Comparison of ENCODE assay signal across 37 cellular contexts in the genomic region with DNA sequence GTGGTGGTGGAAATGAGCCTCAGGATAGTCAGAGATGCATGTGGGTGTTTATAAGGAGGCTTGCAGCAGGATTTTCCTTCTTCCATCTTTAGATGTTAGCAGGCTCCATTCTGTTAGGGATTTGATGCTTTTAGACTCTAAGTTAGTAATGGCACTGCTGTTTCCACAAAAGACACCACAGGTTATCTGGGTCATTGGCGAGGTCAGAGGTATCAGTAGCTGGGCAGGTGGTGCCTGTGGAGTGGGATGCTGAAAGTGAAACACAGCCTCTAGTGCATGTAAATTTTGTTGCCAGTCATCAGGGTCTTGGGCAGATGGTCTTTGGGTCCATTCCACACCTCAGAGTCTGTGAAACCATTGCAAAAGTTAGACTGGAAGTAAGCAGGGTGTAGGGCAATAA. TPM values are rescaled to one million over a fixed set of nuclear protein-coding genes. Genes with fewer than 3 reads are reported as not detected.
"Had no signal": no experiment of that assay in that cellular context is flagged by ENCODE, and none has a peak within 500 bp of the region (broad histone marks: within the 10 kb centered on the region; RNA-seq: fewer than 3 reads in every experiment).

No MANE protein-coding gene starts in this region.

- FAIRE-seq: RCC 7860 had no signal

- H3K27ac ChIP-seq: PC-9, RWPE1, SJCRH30, SK-N-MC had no signal

- H3K9me3 Mint-ChIP-seq: T-cell had no signal

- H3K27ac Mint-ChIP-seq: T-cell had no signal

- H3K4me2 ChIP-seq: PC-9 had no signal

- H3K9me3 ChIP-seq: SJCRH30 had no signal

- H3K4me1 ChIP-seq: SJCRH30 had no signal

- H3K36me3 Mint-ChIP-seq: T-cell had no signal

- H3K4me3 Mint-ChIP-seq: T-cell had no signal

- H3K4me3 ChIP-seq: PC-9, SJCRH30, SK-N-MC had no signal

- DNase-seq: Karpas-422, MM.1S, MV-4-11, NCI-H1092, NCI-H1105, NCI-H1417 treated with DMSO at 0.1 percent for 48 hours, NCI-H1436 treated with DMSO at 0.1 percent for 48 hours, NCI-H1694 treated with DMSO at 0.1 percent for 48 hours, NCI-H187 treated with DMSO at 0.1 percent for 48 hours, NCI-H2029, NCI-H2081, NCI-H2171 treated with DMSO at 0.1 percent for 48 hours, NCI-H2227 treated with DMSO at 0.1 percent for 48 hours, NCI-H345, NCI-H446, NCI-H510A treated with DMSO at 0.1 percent for 48 hours, NCI-H524 treated with DMSO at 0.1 percent for 48 hours, NCI-H526 treated with DMSO at 0.1 percent for 48 hours, NCI-H748 treated with DMSO at 0.1 percent for 48 hours, NCI-H82, PC-9, SHP77, SIG-M5, SJCRH30, T-cell had no signal

- H2AFZ ChIP-seq: PC-9 had no signal

- ATAC-seq: Panc1, Right ventricle myocardium inferior, SK-N-SH treated with all-trans-retinoic acid at 6 μM for 48 hours, T-cell had no signal

- H3K36me3 ChIP-seq: SJCRH30 had no signal

RNA-seq across cellular contexts. Expression of gene PAX4, which starts 0.8 kb away (rescaled TPM):
- total RNA-seq: LHCN-M2, MCF 10A, NCI-H460, OCI-LY7, PC-9, Right ventricle myocardium inferior, RPMI7951, SJCRH30, SK-MEL-5, T-cell had no signal

RNA-seq across cellular contexts. Expression of gene FSCN3, which starts 25.2 kb away (rescaled TPM):
- total RNA-seq: MCF 10A had no signal
